16 cellular contexts compared by ENCODE assay signal in the genomic region with DNA sequence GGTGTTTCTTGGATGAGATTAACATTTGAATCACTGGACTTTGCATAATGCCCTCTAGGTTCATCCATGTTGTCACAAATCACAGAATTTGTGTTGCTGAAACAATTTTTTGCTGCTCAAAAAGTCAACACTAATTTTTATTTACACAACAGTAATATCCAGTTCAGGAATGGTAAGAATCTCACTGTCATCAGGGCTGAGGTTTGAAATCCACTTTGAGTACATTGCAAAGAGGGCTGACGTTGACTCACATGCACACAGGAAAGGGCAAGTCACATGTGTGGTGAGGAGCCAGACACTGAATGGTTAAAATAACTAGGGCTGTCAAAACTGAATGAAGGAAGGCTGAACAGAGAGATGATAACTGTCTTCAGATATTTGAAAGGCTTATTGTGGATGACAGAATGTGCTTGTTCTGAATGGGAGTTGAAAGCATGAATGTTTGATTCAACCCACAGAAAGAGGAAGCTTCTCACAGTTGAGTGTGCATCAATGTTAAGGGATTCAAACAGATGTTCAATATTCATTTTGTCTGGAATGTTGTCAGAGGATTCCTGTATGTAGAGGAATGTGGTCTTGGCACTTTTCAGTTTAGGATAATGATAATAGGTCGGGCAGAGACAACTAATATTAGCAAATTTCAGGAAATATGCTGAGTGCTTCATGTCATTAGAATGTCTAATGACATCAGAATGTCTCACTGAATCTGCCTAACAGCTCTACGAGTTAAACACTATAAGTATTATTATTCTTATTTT. TPM values are rescaled to one million over a fixed set of nuclear protein-coding genes. Genes with fewer than 3 reads are reported as not detected.
A peak's percentile ranks its signal among the peaks of the same experiment; 100 is the strongest.
DNase-seq lines count a peak whose midpoint lies in the region; ATAC-seq and TF ChIP-seq lines count a peak whose summit lies in the region.
"Had no signal": no experiment of that assay in that cellular context is flagged by ENCODE, and none has a peak within 500 bp of the region (broad histone marks: within the 10 kb centered on the region; RNA-seq: fewer than 3 reads in every experiment).

No MANE protein-coding gene starts in this region.

- H3K4me3 ChIP-seq in SK-N-SH (ENCODE audit: low read depth in 2 of 2, low read length in 1 of 2) (no peak overlapping the region), foreskin fibroblast (ENCODE audit: low read depth in 1 of 2, low read length in 2 of 2) (no peak overlapping the region), smooth muscle cell (no peak overlapping the region)

- peak in 1 of 2 experiments; percentile 6; a peak in 2 of 4 replicates for TF ChIP-seq EP300 in SK-N-SH (IDR thresholded peaks at IDR 0.05; ENCODE audit: borderline replicate concordance in 1 of 2, low read depth in 1 of 2, low read length in 1 of 2)

- ATAC-seq in activated CD8-positive, alpha-beta T cell treated with anti-CD3 and anti-CD28 coated beads for 36 hours = no peak
- ATAC-seq in activated CD8-positive, alpha-beta T cell treated with anti-CD3 and anti-CD28 coated beads, Interleukin-2, amount 10 ng/mL, durations not matched to agents 7 days and 5 days = no peak
- ATAC-seq in GM21723 (IDR thresholded peaks at IDR 0.05; ENCODE audit: unreplicated experiment) = no peak
- ATAC-seq in HG02840 (IDR thresholded peaks at IDR 0.05; ENCODE audit: low FRiP score, unreplicated experiment) = no peak
- no peak for ATAC-seq in GM18867 (IDR thresholded peaks at IDR 0.05; ENCODE audit: unreplicated experiment)
- ATAC-seq: esophagus mucosa, left colon had no signal

- H4K20me1 ChIP-seq in SK-N-SH (ENCODE audit: insufficient read depth) (no peaks in the 10 kb centered on the region), smooth muscle cell (ENCODE audit: low read depth) (no peaks in the 10 kb centered on the region)

- H3K36me3 ChIP-seq in SK-N-SH (replicated peaks in 1 of 2; ENCODE audit: control insufficient read depth in 1 of 2, insufficient read depth in 2 of 2, low read length in 1 of 2) = no peaks in the 10 kb centered on the region
- no peaks in the 10 kb centered on the region for H3K36me3 ChIP-seq in smooth muscle cell (ENCODE audit: low read depth)

- peaks cover 49% of the 10 kb centered on the region for H3F3A ChIP-seq in SK-N-SH (replicated peaks; ENCODE audit: insufficient read depth)
- H3F3A ChIP-seq in smooth muscle cell (ENCODE audit: low read depth) = no peaks in the 10 kb centered on the region

- H3K9me2 ChIP-seq in SK-N-SH = no peaks in the 10 kb centered on the region

- H3K9ac ChIP-seq in SK-N-SH (peak overlapping the region; percentile 23; the same call in 1 of the 2 replicates), smooth muscle cell (ENCODE audit: low read depth) (peak overlapping the region; percentile 14)

- CTCF ChIA-PET in activated CD8-positive, alpha-beta T cell treated with anti-CD3 and anti-CD28 coated beads for 36 hours (lab: Charles Lee) = no interaction called here
- CTCF ChIA-PET in activated CD8-positive, alpha-beta T cell treated with anti-CD3 and anti-CD28 coated beads, Interleukin-2, amount 10 ng/mL, durations not matched to agents 7 days and 5 days (lab: Charles Lee) = no interaction called here
- CTCF ChIA-PET in SK-N-SH (lab: Yijun Ruan, JAX) = interaction anchor here (0.8 kb wide), 1 partner anchor 9 kb away, joined by 3 read pairs; no protein-coding TSS in a partner anchor

- H3K9me3 Mint-ChIP-seq in activated CD8-positive, alpha-beta T cell treated with anti-CD3 and anti-CD28 coated beads for 36 hours = no peaks in the 10 kb centered on the region
- no peaks in the 10 kb centered on the region for H3K9me3 Mint-ChIP-seq in activated CD8-positive, alpha-beta T cell treated with anti-CD3 and anti-CD28 coated beads, Interleukin-2, amount 10 ng/mL, durations not matched to agents 7 days and 5 days (ENCODE audit: insufficient read depth)

- peaks cover 13% of the 10 kb centered on the region for H3K27me3 Mint-ChIP-seq in activated CD8-positive, alpha-beta T cell treated with anti-CD3 and anti-CD28 coated beads for 36 hours
- H3K27me3 Mint-ChIP-seq in activated CD8-positive, alpha-beta T cell treated with anti-CD3 and anti-CD28 coated beads, Interleukin-2, amount 10 ng/mL, durations not matched to agents 7 days and 5 days (ENCODE audit: low read depth) = peaks cover 32% of the 10 kb centered on the region

- H3K4me1 Mint-ChIP-seq in activated CD8-positive, alpha-beta T cell treated with anti-CD3 and anti-CD28 coated beads for 36 hours (ENCODE audit: low read depth) = peaks cover 6% of the 10 kb centered on the region
- H3K4me1 Mint-ChIP-seq in activated CD8-positive, alpha-beta T cell treated with anti-CD3 and anti-CD28 coated beads, Interleukin-2, amount 10 ng/mL, durations not matched to agents 7 days and 5 days (ENCODE audit: low read depth) = peaks cover 10% of the 10 kb centered on the region

- POLR2A ChIA-PET in activated CD8-positive, alpha-beta T cell treated with anti-CD3 and anti-CD28 coated beads for 36 hours (lab: Charles Lee) = no interaction called here
- POLR2A ChIA-PET in activated CD8-positive, alpha-beta T cell treated with anti-CD3 and anti-CD28 coated beads, Interleukin-2, amount 10 ng/mL, durations not matched to agents 7 days and 5 days (lab: Charles Lee) = no interaction called here
- POLR2A ChIA-PET in SK-N-SH (lab: Yijun Ruan, JAX) = no interaction called here

- no peaks in the 10 kb centered on the region for H3K9me3 ChIP-seq in SK-N-SH
- no peaks in the 10 kb centered on the region for H3K9me3 ChIP-seq in smooth muscle cell (replicated peaks; ENCODE audit: low read depth)

- H3K27me3 ChIP-seq in SK-N-SH (ENCODE audit: insufficient read depth) (no peaks in the 10 kb centered on the region), smooth muscle cell (ENCODE audit: low read depth) (peaks cover 6% of the 10 kb centered on the region)

- DNase-seq in activated CD8-positive, alpha-beta T cell treated with anti-CD3 and anti-CD28 coated beads for 36 hours = peak; percentile 9
- no peak for DNase-seq in activated CD8-positive, alpha-beta T cell treated with anti-CD3 and anti-CD28 coated beads, Interleukin-2, amount 10 ng/mL, durations not matched to agents 7 days and 5 days
- DNase-seq in SK-N-SH (no peak), foreskin fibroblast (peak; percentile 65 to 77), smooth muscle cell (lab: John Stamatoyannopoulos, UW; ENCODE audit: unreplicated experiment) (no peak)
- DNase-seq: 8988T; activated T-cell treated with anti-CD3 and anti-CD28 coated beads for 4 hours; left colon; NCI-H1930; nucleus accumbens; stimulated activated CD4-positive, alpha-beta T cell treated with anti-CD3 and anti-CD28 coated beads, Interleukin-4, amount 100 ng/mL, for 1 hour had no signal

- TF ChIP-seq RAD21 in SK-N-SH (IDR thresholded peaks at IDR 0.05; ENCODE audit: low read length) = no peak

- H2AFZ ChIP-seq in SK-N-SH (ENCODE audit: low read depth) (no peak overlapping the region), smooth muscle cell (ENCODE audit: low read depth) (no peak overlapping the region)

- no peak overlapping the region for H3K27ac Mint-ChIP-seq in activated CD8-positive, alpha-beta T cell treated with anti-CD3 and anti-CD28 coated beads for 36 hours
- H3K27ac Mint-ChIP-seq in activated CD8-positive, alpha-beta T cell treated with anti-CD3 and anti-CD28 coated beads, Interleukin-2, amount 10 ng/mL, durations not matched to agents 7 days and 5 days = no peak overlapping the region
- H3K27ac Mint-ChIP-seq: brain had no signal

- intact Hi-C loops in activated CD8-positive, alpha-beta T cell treated with anti-CD3 and anti-CD28 coated beads for 36 hours (cut with micrococcal nuclease) = no loop called here

- H3K27ac ChIP-seq in SK-N-SH (ENCODE audit: low read depth in 2 of 2, low read length in 1 of 2) (peak overlapping the region; percentile 43 to 77; a peak in 3 of 4 replicates), smooth muscle cell (ENCODE audit: low read depth) (peak overlapping the region; percentile 63)

- no peak for TF ChIP-seq CTCF in activated CD8-positive, alpha-beta T cell treated with anti-CD3 and anti-CD28 coated beads for 36 hours (IDR thresholded peaks at IDR 0.05)
- TF ChIP-seq CTCF in SK-N-SH (IDR thresholded peaks at IDR 0.05) (no peak), foreskin fibroblast (IDR thresholded peaks at IDR 0.05; ENCODE audit: low read depth, low read length) (no peak), smooth muscle cell (IDR thresholded peaks at IDR 0.05; ENCODE audit: borderline replicate concordance, insufficient read depth, poor library complexity, severe bottlenecking) (no peak)

- H3K4me2 ChIP-seq in SK-N-SH = peak overlapping the region; percentile 40; the same call in 1 of the 2 replicates
- H3K4me2 ChIP-seq in smooth muscle cell = peak overlapping the region; percentile 23

- no peaks in the 10 kb centered on the region for H3K36me3 Mint-ChIP-seq in activated CD8-positive, alpha-beta T cell treated with anti-CD3 and anti-CD28 coated beads for 36 hours (ENCODE audit: low read depth)
- no peaks in the 10 kb centered on the region for H3K36me3 Mint-ChIP-seq in activated CD8-positive, alpha-beta T cell treated with anti-CD3 and anti-CD28 coated beads, Interleukin-2, amount 10 ng/mL, durations not matched to agents 7 days and 5 days (ENCODE audit: low read depth)
- H3K36me3 Mint-ChIP-seq: brain had no signal

- WGBS in SK-N-SH (ENCODE audit: low lambda C conversion rate) = 5% methylated on average over 3 of the region's 3 CpGs
- 29% methylated on average over 3 of the region's 3 CpGs for WGBS in smooth muscle cell (ENCODE audit: low lambda C conversion rate)

- H3K79me2 ChIP-seq in SK-N-SH (ENCODE audit: insufficient read depth) (peaks cover 14% of the 10 kb centered on the region), smooth muscle cell (ENCODE audit: low read depth) (no peaks in the 10 kb centered on the region)

- no peaks in the 10 kb centered on the region; a peak in 1 of 4 replicates for H3K4me1 ChIP-seq in SK-N-SH (ENCODE audit: control insufficient read depth in 1 of 2, insufficient read depth in 2 of 2, low read depth in 1 of 2, low read length in 1 of 2)
- no peaks in the 10 kb centered on the region for H3K4me1 ChIP-seq in smooth muscle cell (ENCODE audit: low read depth)

- no peak overlapping the region for H3K4me3 Mint-ChIP-seq in activated CD8-positive, alpha-beta T cell treated with anti-CD3 and anti-CD28 coated beads for 36 hours
- H3K4me3 Mint-ChIP-seq in activated CD8-positive, alpha-beta T cell treated with anti-CD3 and anti-CD28 coated beads, Interleukin-2, amount 10 ng/mL, durations not matched to agents 7 days and 5 days = no peak overlapping the region

RNA-seq across cellular contexts. Expression of a gene that starts 3.6 kb away (rescaled TPM):
- 1 to 10 TPM; 1.3 to 1.5 TPM for total RNA-seq in activated CD8-positive, alpha-beta T cell treated with anti-CD3 and anti-CD28 coated beads for 36 hours
- total RNA-seq in activated CD8-positive, alpha-beta T cell treated with anti-CD3 and anti-CD28 coated beads, Interleukin-2, amount 10 ng/mL, durations not matched to agents 7 days and 5 days = 1 to 10 TPM; 1.6 TPM
- 61.5 and 91.8 TPM in 2 replicates for polyA plus RNA-seq in SK-N-SH (2012; rRNA removed)
- polyA plus RNA-seq in SK-N-SH (2012; cell fraction: cytosol; rRNA removed) = 83.4 and 84.3 TPM in 2 replicates
- 78.5 and 178 TPM in 2 replicates for polyA plus RNA-seq in SK-N-SH (2012; cell fraction: nucleus; rRNA removed)
- 11.3 and 14.2 TPM in 2 replicates for total RNA-seq in smooth muscle cell
- 0.77 and 3.9 TPM in 2 replicates for polyA plus RNA-seq in smooth muscle cell

Comparison
In these comparisons a context has a peak if more than half of its experiments do, and no peak if none do; other contexts are left out.
1. DNase-seq: peak in activated CD8-positive, alpha-beta T cell treated with anti-CD3 and anti-CD28 coated beads for 36 hours (single experiment) and foreskin fibroblast (2 of 2); none in activated CD8-positive, alpha-beta T cell treated with anti-CD3 and anti-CD28 coated beads, Interleukin-2, amount 10 ng/mL, durations not matched to agents 7 days and 5 days (single experiment), SK-N-SH (single experiment) and smooth muscle cell (single experiment).